Comparison of ENCODE assay signal across 13 cellular contexts in genomic region chr7:80014507-80014906, GRCh38.
DNase-seq lines count a peak whose midpoint lies in the region; ATAC-seq and TF ChIP-seq lines count a peak whose summit lies in the region.
"Had no signal": no experiment of that assay in that cellular context is flagged by ENCODE, and none has a peak within 500 bp of the region (broad histone marks: within the 10 kb centered on the region; RNA-seq: fewer than 3 reads in every experiment).

No MANE protein-coding gene starts in this region.

- TF ChIP-seq CTCF in astrocyte of the spinal cord (IDR thresholded peaks at IDR 0.05; ENCODE audit: low read depth, low read length), result no peak

- no peak overlapping the region for H3K4me3 Mint-ChIP-seq in activated CD4-positive, alpha-beta T cell treated with anti-CD3 and anti-CD28 coated beads, Interleukin-2, amount 10 ng/mL, durations not matched to agents 7 days and 5 days
- H3K4me3 Mint-ChIP-seq: activated T-cell treated with anti-CD3 and anti-CD28 coated beads, Interleukin-2, amount 50 U/mL, for 4 hours; stimulated activated effector memory CD8-positive, alpha-beta T cell treated with anti-CD3 and anti-CD28 coated beads, Interleukin-12 subunit alpha, Interleukin-12 subunit beta, amount 100 ng/mL, for 72 hours had no signal

- no peaks in the 10 kb centered on the region for H3K4me1 Mint-ChIP-seq in activated CD4-positive, alpha-beta T cell treated with anti-CD3 and anti-CD28 coated beads, Interleukin-2, amount 10 ng/mL, durations not matched to agents 7 days and 5 days
- H3K4me1 Mint-ChIP-seq: stimulated activated effector memory CD8-positive, alpha-beta T cell treated with anti-CD3 and anti-CD28 coated beads, Interleukin-12 subunit alpha, Interleukin-12 subunit beta, amount 100 ng/mL, for 72 hours had no signal

- no peaks in the 10 kb centered on the region for H3K36me3 Mint-ChIP-seq in activated CD4-positive, alpha-beta T cell treated with anti-CD3 and anti-CD28 coated beads, Interleukin-2, amount 10 ng/mL, durations not matched to agents 7 days and 5 days (ENCODE audit: low read depth)
- H3K36me3 Mint-ChIP-seq: stimulated activated effector memory CD8-positive, alpha-beta T cell treated with anti-CD3 and anti-CD28 coated beads, Interleukin-12 subunit alpha, Interleukin-12 subunit beta, amount 100 ng/mL, for 72 hours had no signal

- H3K27ac Mint-ChIP-seq in activated CD4-positive, alpha-beta T cell treated with anti-CD3 and anti-CD28 coated beads, Interleukin-2, amount 10 ng/mL, durations not matched to agents 7 days and 5 days, result no peak overlapping the region
- H3K27ac Mint-ChIP-seq: stimulated activated effector memory CD8-positive, alpha-beta T cell treated with anti-CD3 and anti-CD28 coated beads, Interleukin-12 subunit alpha, Interleukin-12 subunit beta, amount 100 ng/mL, for 72 hours had no signal

- H3K9me3 Mint-ChIP-seq in activated CD4-positive, alpha-beta T cell treated with anti-CD3 and anti-CD28 coated beads, Interleukin-2, amount 10 ng/mL, durations not matched to agents 7 days and 5 days, result no peaks in the 10 kb centered on the region

- DNase-seq in AG20443 (ENCODE audit: low spot score) (peak; percentile 17), Kasumi-1 (lab: John Stamatoyannopoulos, UW) (peak; percentile 14 to 17), astrocyte of the spinal cord (ENCODE audit: low read depth, low spot score) (peak; percentile 84), iPS-NIHi7 (ENCODE audit: extremely low spot score) (peak; percentile 26), foreskin melanocyte (no peak), NCI-H1092 (lab: John Stamatoyannopoulos, UW) (no peak)
- DNase-seq in activated CD4-positive, alpha-beta T cell treated with anti-CD3 and anti-CD28 coated beads, Interleukin-2, amount 10 ng/mL, durations not matched to agents 7 days and 5 days, result no peak
- DNase-seq: activated T-cell treated with anti-CD3 and anti-CD28 coated beads, Interleukin-2, amount 50 U/mL, for 4 hours; heart left ventricle; NCI-H1694; WERI-Rb-1 had no signal

- H3K27me3 Mint-ChIP-seq in activated CD4-positive, alpha-beta T cell treated with anti-CD3 and anti-CD28 coated beads, Interleukin-2, amount 10 ng/mL, durations not matched to agents 7 days and 5 days, result peaks cover 1% of the 10 kb centered on the region

- no peak for ATAC-seq in HG03432 (IDR thresholded peaks at IDR 0.05; ENCODE audit: unreplicated experiment)
- ATAC-seq: activated T-cell treated with anti-CD3 and anti-CD28 coated beads, Interleukin-2, amount 50 U/mL, for 4 hours; heart left ventricle; stimulated activated effector memory CD8-positive, alpha-beta T cell treated with anti-CD3 and anti-CD28 coated beads, Interleukin-12 subunit alpha, Interleukin-12 subunit beta, amount 100 ng/mL, for 72 hours had no signal

- H3K4me3 ChIP-seq in astrocyte of the spinal cord (ENCODE audit: low read depth, low read length), result no peak overlapping the region
- H3K4me3 ChIP-seq: heart left ventricle had no signal

- CTCF ChIA-PET in activated CD4-positive, alpha-beta T cell treated with anti-CD3 and anti-CD28 coated beads, Interleukin-2, amount 10 ng/mL, durations not matched to agents 7 days and 5 days (lab: Charles Lee), result no interaction called here

- in situ Hi-C loops in astrocyte of the spinal cord (cut with HindIII; ENCODE audit: low sequenced_read_pairs), result no loop called here

- POLR2A ChIA-PET in activated CD4-positive, alpha-beta T cell treated with anti-CD3 and anti-CD28 coated beads, Interleukin-2, amount 10 ng/mL, durations not matched to agents 7 days and 5 days (lab: Charles Lee), result no interaction called here

Comparison
In these comparisons a context has a peak if more than half of its experiments do, and no peak if none do; other contexts are left out.
1. DNase-seq: peak in AG20443 (single experiment), Kasumi-1 (2 of 2), astrocyte of the spinal cord (single experiment) and iPS-NIHi7 (single experiment); none in foreskin melanocyte (single experiment), NCI-H1092 (single experiment) and activated CD4-positive, alpha-beta T cell treated with anti-CD3 and anti-CD28 coated beads, Interleukin-2, amount 10 ng/mL, durations not matched to agents 7 days and 5 days (single experiment).